Comparison of ENCODE assay signal across 8 cellular contexts in genomic region chr12:16939871-16940306, GRCh38.
DNase-seq lines count a peak whose midpoint lies in the region; ATAC-seq, FAIRE-seq and TF ChIP-seq lines count a peak whose summit lies in the region.

No MANE protein-coding gene starts in this region.

- TF ChIP-seq CTCF in GM10266 (IDR thresholded peaks at IDR 0.05; ENCODE audit: control insufficient read depth, insufficient read depth, low read depth, missing control alignments) (peak; percentile 60), K562 (IDR thresholded peaks at IDR 0.05 in 2 of 3, conservative IDR thresholded peaks at IDR 0.05 in 1 of 3; ENCODE audit: insufficient read depth in 2 of 3, low read depth in 1 of 3, low read length in 3 of 3) (peak; percentile 34 to 77 (median 50); a peak in 5 of 6 replicates)

- BruUV-seq in K562 (replicated peaks; lab: Mats Ljungman, UMichigan), result no TSS peak

- DNase-seq in GM10266 (ENCODE audit: extremely low spot score) (peak; percentile 53), NCI-H524 (lab: John Stamatoyannopoulos, UW) (peak; percentile 41 to 79), K562 (ENCODE audit: extremely low read depth in 1 of 4, low spot score in 3 of 4) (peak; percentile 12 to 44 (median 33)), mesendoderm (peak; percentile 95), T-helper 9 cell (no peak)
- DNase-seq in activated naive CD4-positive, alpha-beta T cell treated with Interleukin-2 at 50 U/mL for 16 hours, result no peak

- H3K79me2 ChIP-seq in K562 (ENCODE audit: control insufficient read depth, insufficient read depth, low read length) (no peaks in the 10 kb centered on the region), mesendoderm (ENCODE audit: control insufficient read depth, insufficient read depth, low read length) (no peaks in the 10 kb centered on the region)

- H3K36me3 ChIP-seq in K562 (ENCODE audit: control insufficient read depth, insufficient read depth, low read length) (no peaks in the 10 kb centered on the region), mesendoderm (ENCODE audit: control insufficient read depth, insufficient read depth, low read length) (no peaks in the 10 kb centered on the region)

- H3K4me1 ChIP-seq in K562 (replicated peaks in 1 of 2; ENCODE audit: control insufficient read depth in 2 of 2, insufficient read depth in 2 of 2, low read length in 2 of 2), result no peaks in the 10 kb centered on the region
- H3K4me1 ChIP-seq in mesendoderm (ENCODE audit: control insufficient read depth, low read depth, low read length), result no peaks in the 10 kb centered on the region

- H3K4me2 ChIP-seq in K562 (ENCODE audit: insufficient read depth, low read length) (no peak overlapping the region), mesendoderm (ENCODE audit: low read length) (no peak overlapping the region)

- no peaks in the 10 kb centered on the region for H3K9me3 ChIP-seq in K562 (replicated peaks; ENCODE audit: control insufficient read depth, insufficient read depth, low read depth, low read length)

- no peaks in the 10 kb centered on the region for H3K27me3 ChIP-seq in K562 (ENCODE audit: control insufficient read depth in 2 of 2, insufficient read depth in 2 of 2, low read length in 2 of 2)
- H3K27me3 ChIP-seq in mesendoderm (ENCODE audit: insufficient read depth, low read length, poor library complexity), result no peaks in the 10 kb centered on the region

- no peaks in the 10 kb centered on the region for H3K9me1 ChIP-seq in K562 (ENCODE audit: control insufficient read depth, insufficient read depth, low read length)

- no peak overlapping the region for H3K23ac ChIP-seq in mesendoderm (ENCODE audit: low read length)

- POLR2A ChIA-PET in K562 (lab: Yijun Ruan, JAX), result interaction anchor here (1.2 kb wide), 1 partner anchor 23 kb away, joined by 4 read pairs; no protein-coding TSS in a partner anchor

- TF ChIP-seq EP300 in K562 (IDR thresholded peaks at IDR 0.05; ENCODE audit: low read length), result no peak

- no peak overlapping the region for H3K4ac ChIP-seq in mesendoderm (ENCODE audit: low read depth, low read length)

- no peak for TF ChIP-seq POLR2A in K562 (conservative IDR thresholded peaks at IDR 0.05)

- H3K18ac ChIP-seq in mesendoderm (ENCODE audit: low read length), result peak overlapping the region; percentile 13

- FAIRE-seq in K562 (lab: Jason Lieb, UNC), result no peak

- no peaks in the 10 kb centered on the region for H3K79me1 ChIP-seq in mesendoderm (ENCODE audit: low read length)

- H3K4me3 ChIP-seq in K562 (no peak overlapping the region), mesendoderm (ENCODE audit: low read length) (no peak overlapping the region)

- H4K5ac ChIP-seq in mesendoderm (ENCODE audit: low read length), result no peak overlapping the region

- 0% methylated on average over 6 of the region's 6 CpGs for WGBS in K562 (ENCODE audit: insufficient coverage, low coverage, missing lambda C conversion rate)
- no CpG with 5 or more reads among the region's 6 CpGs for WGBS in mesendoderm (ENCODE audit: extremely low coverage, insufficient coverage, low lambda C conversion rate)

- H3K9ac ChIP-seq in K562 (ENCODE audit: insufficient read depth in 1 of 2, low read depth in 2 of 2, low read length in 2 of 2), result no peak overlapping the region
- no peak overlapping the region for H3K9ac ChIP-seq in mesendoderm (ENCODE audit: low read length)

- H2BK15ac ChIP-seq in mesendoderm (replicated peaks; ENCODE audit: low read depth), result no peak overlapping the region

- no peak overlapping the region for H2AFZ ChIP-seq in K562 (ENCODE audit: low read depth, low read length)

- peak; percentile 96 for ATAC-seq in GM21381 (IDR thresholded peaks at IDR 0.05; ENCODE audit: unreplicated experiment)
- peak; percentile 97 for ATAC-seq in HG03460 (IDR thresholded peaks at IDR 0.05; ENCODE audit: unreplicated experiment)
- peak; percentile 46; the same call in 1 of the 3 replicates for ATAC-seq in K562

- H3K56ac ChIP-seq in mesendoderm (ENCODE audit: low read length), result no peak overlapping the region

- H2BK5ac ChIP-seq in mesendoderm (ENCODE audit: low read length), result peak overlapping the region; percentile 5

- H4K8ac ChIP-seq in mesendoderm (ENCODE audit: low read depth, low read length), result no peak overlapping the region

- peak in 1 of 2 experiments; percentile 56; a peak in 2 of 4 replicates for TF ChIP-seq RAD21 in K562 (CRISPR knock-in tag; conservative IDR thresholded peaks at IDR 0.05 in 1 of 2, IDR thresholded peaks at IDR 0.05 in 1 of 2)

- no peak overlapping the region for H2BK120ac ChIP-seq in mesendoderm (ENCODE audit: low read depth, low read length)

- CTCF ChIA-PET in K562 (lab: Yijun Ruan, JAX; ENCODE audit: low intra/inter-chr PET ratio), result no interaction called here

- in situ Hi-C loops in K562 (cut with MboI), result no loop called here

- intact Hi-C loops in K562 (cut with micrococcal nuclease), result no loop called here

- H2AK5ac ChIP-seq in mesendoderm (ENCODE audit: low read length), result no peak overlapping the region

- H3K27ac ChIP-seq in K562 (ENCODE audit: extremely low read depth, low read depth, low read length) (no peak overlapping the region), mesendoderm (ENCODE audit: low read depth, low read length) (no peak overlapping the region)

- no peaks in the 10 kb centered on the region for H4K20me1 ChIP-seq in K562 (replicated peaks; ENCODE audit: control insufficient read depth, insufficient read depth, low read length)

TF ChIP-seq in K562, 482 proteins besides CTCF, POLR2A, EP300 and RAD21:
- TF ChIP-seq ATF1 (CRISPR knock-in tag; IDR thresholded peaks at IDR 0.05) (no peak), ATF1 (tag; IDR thresholded peaks at IDR 0.05) (0 out of 2 replicates have a peak, but pooled peaks have one; percentile 21), MAX (CRISPR knock-in tag; IDR thresholded peaks at IDR 0.05) (no peak), ZBTB8A (IDR thresholded peaks at IDR 0.05; ENCODE audit: partially characterized antibody) (no peak), BCL6 (CRISPR knock-in tag; IDR thresholded peaks at IDR 0.05) (no peak), WHSC1 (IDR thresholded peaks at IDR 0.05; ENCODE audit: low read length) (no peak), CBX8 (IDR thresholded peaks at IDR 0.05; ENCODE audit: borderline replicate concordance, extremely low read depth, low read depth, low read length, poor library complexity, severe bottlenecking) (no peak), L3MBTL2 (IDR thresholded peaks at IDR 0.05) (no peak), HNRNPLL (IDR thresholded peaks at IDR 0.05; ENCODE audit: low read depth, low read length, poor library complexity, severe bottlenecking) (no peak), CTBP1 (IDR thresholded peaks at IDR 0.05; ENCODE audit: borderline replicate concordance) (no peak)

Comparison
In these comparisons a context has a peak if more than half of its experiments do, and no peak if none do; other contexts are left out.
1. DNase-seq: peak in GM10266 (single experiment), NCI-H524 (2 of 2), K562 (4 of 4) and mesendoderm (single experiment); none in T-helper 9 cell (single experiment) and activated naive CD4-positive, alpha-beta T cell treated with Interleukin-2 at 50 U/mL for 16 hours (single experiment).
2. ATAC-seq: peak in every context shown above with its lines; median percentile 97 in HG03460; 96 in GM21381; 46 in K562.